Comparison of ENCODE assay signal across 6 cellular contexts in genomic region chr10:45711223-45711622, GRCh38. TPM values are rescaled to one million over a fixed set of nuclear protein-coding genes. Genes with fewer than 3 reads are reported as not detected.
DNase-seq lines count a peak whose midpoint lies in the region; ATAC-seq, FAIRE-seq and TF ChIP-seq lines count a peak whose summit lies in the region.
"Not testable (repeated sequence)": the region's sequence is repeated elsewhere in the genome, so short reads cannot be mapped to it uniquely, and the experiment has no call there.

No MANE protein-coding gene starts in this region.

- CTCF ChIA-PET in K562 (lab: Yijun Ruan, JAX; ENCODE audit: low intra/inter-chr PET ratio); HepG2 (lab: Yijun Ruan, JAX; ENCODE audit: low intra/inter-chr PET ratio, low total read pairs): not testable (repeated sequence)

- not testable (repeated sequence) for H3K9me1 ChIP-seq in K562 (ENCODE audit: control insufficient read depth, insufficient read depth, low read length)

- H3K9ac ChIP-seq in K562 (ENCODE audit: insufficient read depth in 1 of 2, low read depth in 2 of 2, low read length in 2 of 2); HepG2 (ENCODE audit: insufficient read depth, low read depth, low read length): not testable (repeated sequence)

- TF ChIP-seq RAD21 in K562 (CRISPR knock-in tag; conservative IDR thresholded peaks at IDR 0.05 in 1 of 2, IDR thresholded peaks at IDR 0.05 in 1 of 2); HepG2 (CRISPR knock-in tag; IDR thresholded peaks at IDR 0.05): not testable (repeated sequence)

- not testable (repeated sequence) for H4K20me1 ChIP-seq in K562 (replicated peaks; ENCODE audit: control insufficient read depth, insufficient read depth, low read length); HepG2 (ENCODE audit: insufficient read depth, low read length)

- H3K27ac ChIP-seq in K562 (ENCODE audit: extremely low read depth, low read depth, low read length): not testable (repeated sequence)
- H3K27ac ChIP-seq in HepG2 (ENCODE audit: extremely low read length, insufficient read depth, low read length) (peak overlapping the region; percentile 68), upper lobe of left lung (peak overlapping the region; percentile 40 to 66 (median 48))

- not testable (repeated sequence) for H3K27me3 ChIP-seq in K562 (ENCODE audit: control insufficient read depth in 2 of 2, insufficient read depth in 2 of 2, low read length in 2 of 2); HepG2 (ENCODE audit: control insufficient read depth in 1 of 2, insufficient read depth in 2 of 2, low read length in 2 of 2); upper lobe of left lung

- H3K4me2 ChIP-seq in K562 (ENCODE audit: insufficient read depth, low read length); HepG2 (ENCODE audit: low read depth, low read length): not testable (repeated sequence)

- 47% methylated on average over 2 of the region's 5 CpGs for WGBS in K562 (ENCODE audit: insufficient coverage, low coverage, missing lambda C conversion rate)
- 52% methylated on average over 3 of the region's 5 CpGs for WGBS in HepG2 (ENCODE audit: low lambda C conversion rate)
- WGBS in upper lobe of left lung, 2 donors: 44 to 55% methylated on average over 3 of the region's 5 CpGs

- TF ChIP-seq EP300 in K562 (IDR thresholded peaks at IDR 0.05; ENCODE audit: low read length); HepG2 (IDR thresholded peaks at IDR 0.05; ENCODE audit: low read depth in 2 of 2, low read length in 2 of 2); HepG2 (CRISPR knock-in tag; IDR thresholded peaks at IDR 0.05; ENCODE audit: borderline replicate concordance); upper lobe of left lung (IDR thresholded peaks at IDR 0.05): not testable (repeated sequence)

- in situ Hi-C loops in K562 (cut with MboI): loop anchor here (10.0 kb wide), 1 partner anchor 46 kb away; no protein-coding TSS in a partner anchor
- in situ Hi-C loops in HepG2 (cut with HindIII; ENCODE audit: extremely low pct_ligation_motif_present, low pct_unique_long_range_greater_than_20kb): not testable (repeated sequence)

- POLR2A ChIA-PET in K562 (lab: Yijun Ruan, JAX); HepG2 (lab: Yijun Ruan, JAX): not testable (repeated sequence)

- TF ChIP-seq CTCF in K562 (IDR thresholded peaks at IDR 0.05 in 2 of 3, conservative IDR thresholded peaks at IDR 0.05 in 1 of 3; ENCODE audit: insufficient read depth in 2 of 3, low read depth in 1 of 3, low read length in 3 of 3); HepG2 (CRISPR knock-in tag; IDR thresholded peaks at IDR 0.05); upper lobe of left lung (IDR thresholded peaks at IDR 0.05): not testable (repeated sequence)

- H3K4me1 ChIP-seq in K562 (replicated peaks in 1 of 2; ENCODE audit: control insufficient read depth in 2 of 2, insufficient read depth in 2 of 2, low read length in 2 of 2); upper lobe of left lung: not testable (repeated sequence)
- H3K4me1 ChIP-seq in HepG2 (ENCODE audit: insufficient read depth, low read length): peaks cover 30% of the 10 kb centered on the region

- H3K4me3 ChIP-seq in K562; HepG2 (replicated peaks in 1 of 3; ENCODE audit: insufficient read depth in 1 of 3, low read depth in 2 of 3, low read length in 3 of 3); upper lobe of left lung: not testable (repeated sequence)

- not testable (repeated sequence) for FAIRE-seq in K562 (lab: Jason Lieb, UNC); HepG2 (lab: Jason Lieb, UNC)

- TF ChIP-seq POLR2A in K562 (conservative IDR thresholded peaks at IDR 0.05); HepG2 (IDR thresholded peaks at IDR 0.05; ENCODE audit: insufficient read depth in 1 of 2, low read depth in 2 of 2, low read length in 2 of 2); upper lobe of left lung (IDR thresholded peaks at IDR 0.05): not testable (repeated sequence)

- peak overlapping the region; percentile 40; the same call in 1 of the 2 replicates for H2AFZ ChIP-seq in K562 (ENCODE audit: low read depth, low read length)
- not testable (repeated sequence) for H2AFZ ChIP-seq in HepG2 (ENCODE audit: low read length)

- H3K79me2 ChIP-seq in K562 (ENCODE audit: control insufficient read depth, insufficient read depth, low read length); HepG2 (ENCODE audit: insufficient read depth, low read length): not testable (repeated sequence)

- not testable (repeated sequence) for H3K36me3 ChIP-seq in K562 (ENCODE audit: control insufficient read depth, insufficient read depth, low read length); HepG2 (replicated peaks in 1 of 2; ENCODE audit: control insufficient read depth in 1 of 2, insufficient read depth in 2 of 2, low read length in 2 of 2); upper lobe of left lung

- peak; percentile 26 for DNase-seq in DMS53 (lab: John Stamatoyannopoulos, UW)
- not testable (repeated sequence) for DNase-seq in K562 (ENCODE audit: extremely low read depth in 1 of 4, low spot score in 3 of 4); HepG2 (ENCODE audit: low spot score); upper lobe of left lung
- DNase-seq in dermis blood vessel endothelial cell: peak; percentile 10
- peak; percentile 19 to 28 for DNase-seq in lung microvascular endothelial cell (ENCODE audit: low read depth in 2 of 2)

- intact Hi-C loops in K562 (cut with micrococcal nuclease); HepG2 (cut with micrococcal nuclease; ENCODE audit: unreplicated experiment): not testable (repeated sequence)

- not testable (repeated sequence) for ATAC-seq in K562, HepG2
- ATAC-seq in upper lobe of left lung (ENCODE audit: low FRiP score in 2 of 2): peak in 1 of 2 donors; percentile 10

- H3K9me3 ChIP-seq in K562 (replicated peaks; ENCODE audit: control insufficient read depth, insufficient read depth, low read depth, low read length); HepG2 (ENCODE audit: low read length); upper lobe of left lung: not testable (repeated sequence)

- not testable (repeated sequence) for BruUV-seq in K562 (replicated peaks; lab: Mats Ljungman, UMichigan); HepG2 (replicated peaks; lab: Mats Ljungman, UMichigan)

RNA-seq across cellular contexts. Expression of gene WASHC2C, which starts 15.8 kb away (rescaled TPM):
- 35.3 and 105 TPM in 2 replicates for total RNA-seq in K562 (2011; cell fraction: chromatin; rRNA removed; ENCODE audit: low replicate concordance)
- total RNA-seq in K562 (2011; cell fraction: nucleolus; rRNA removed): 14.8 and 18.8 TPM in 2 replicates
- 36.3 and 40.6 TPM in 2 replicates for total RNA-seq in K562 (2011; cell fraction: nucleoplasm; rRNA removed)
- total RNA-seq in K562 (2014; rRNA removed) (24.1 and 24.8 TPM in 2 replicates), K562 (2014; rRNA removed; fragmentation: Illumina TruSeq; extraction: Trizol) (25.1 and 27.8 TPM in 2 replicates), K562 (2015; rRNA removed; fragmentation: Illumina TruSeq; extraction: Trizol) (36.8 and 37.7 TPM in 2 replicates), K562 (2021) (25.9 and 28.4 TPM in 2 replicates), dermis blood vessel endothelial cell (31.3 and 57.6 TPM in 2 replicates), HepG2 (2016; rRNA removed; fragmentation: Illumina TruSeq; extraction: Trizol) (19.1 and 20.8 TPM in 2 replicates), lung microvascular endothelial cell (22.2 and 26.2 TPM in 2 replicates), upper lobe of left lung (10 to 100 TPM; 28.0 to 73.3 (median 44.2) TPM)
- polyA plus RNA-seq in K562 (2011; rRNA removed) (17.5 and 20.9 TPM in 2 replicates), K562 (2014; fragmentation: Illumina TruSeq; extraction: Trizol) (24.4 and 28.4 TPM in 2 replicates), K562 (2014; fragmentation: Nextera tagmentation; extraction: Ambion mirVana) (1 to 10 TPM; 3.2 to 5.3 TPM), K562 (2014; rRNA removed) (18.3 and 21.6 TPM in 2 replicates), HepG2 (2011; rRNA removed) (17.3 and 17.8 TPM in 2 replicates)
- 7.0 and 7.6 TPM in 2 replicates for polyA plus RNA-seq in K562 (2011; cell fraction: cytosol; rRNA removed)
- 47.1 and 48.7 TPM in 2 replicates for polyA plus RNA-seq in K562 (2011; cell fraction: nucleus; rRNA removed)
- 23.4 and 25.2 TPM in 2 replicates for polyA plus RNA-seq in K562 (2012)
- polyA minus RNA-seq in K562 (2011; rRNA and poly(A)+ RNA removed): 76.4 and 96.4 TPM in 2 replicates
- polyA minus RNA-seq in K562 (2011; cell fraction: cytosol; rRNA and poly(A)+ RNA removed): 12.7 and 13.1 TPM in 2 replicates
- polyA minus RNA-seq in K562 (2011; cell fraction: nucleus; rRNA and poly(A)+ RNA removed): 12.4 and 25.1 TPM in 2 replicates
- 4.8 and 4.9 TPM in 2 replicates for total RNA-seq in HepG2 (2016; cell fraction: cytosol; rRNA removed; fragmentation: Illumina TruSeq; extraction: Trizol; ENCODE audit: low read depth)
- total RNA-seq in HepG2 (2016; cell fraction: insoluble cytoplasmic fraction; rRNA removed; fragmentation: Illumina TruSeq; extraction: Trizol): 18.7 and 21.2 TPM in 2 replicates
- 6.2 and 7.1 TPM in 2 replicates for total RNA-seq in HepG2 (2016; cell fraction: membrane; rRNA removed; fragmentation: Illumina TruSeq; extraction: Trizol)
- 25.9 and 29.1 TPM in 2 replicates for total RNA-seq in HepG2 (2016; cell fraction: nucleus; rRNA removed; fragmentation: Illumina TruSeq; extraction: Trizol)
- polyA plus RNA-seq in HepG2 (2011; cell fraction: cytosol; rRNA removed): 7.0 and 7.1 TPM in 2 replicates
- polyA plus RNA-seq in HepG2 (2011; cell fraction: nucleus; rRNA removed): 42.7 and 47.3 TPM in 2 replicates
- polyA plus RNA-seq in HepG2 (2012): 12.5 and 12.9 TPM in 2 replicates
- polyA plus RNA-seq in HepG2 (2016; cell fraction: cytosol; fragmentation: Illumina TruSeq; extraction: Trizol; ENCODE audit: low read depth): 1.4 and 1.9 TPM in 2 replicates
- 15.1 and 16.3 TPM in 2 replicates for polyA plus RNA-seq in HepG2 (2016; cell fraction: insoluble cytoplasmic fraction; fragmentation: Illumina TruSeq; extraction: Trizol; ENCODE audit: low read depth)
- polyA plus RNA-seq in HepG2 (2016; cell fraction: membrane; fragmentation: Illumina TruSeq; extraction: Trizol; ENCODE audit: low read depth): 3.0 and 3.8 TPM in 2 replicates
- 55.5 and 56.4 TPM in 2 replicates for polyA plus RNA-seq in HepG2 (2016; cell fraction: nucleus; fragmentation: Illumina TruSeq; extraction: Trizol; ENCODE audit: insufficient read depth, low read depth)
- 8.0 and 18.3 TPM in 2 replicates for polyA minus RNA-seq in HepG2 (2011; rRNA and poly(A)+ RNA removed; ENCODE audit: low replicate concordance)
- polyA minus RNA-seq in HepG2 (2011; cell fraction: cytosol; rRNA and poly(A)+ RNA removed): 8.4 and 9.6 TPM in 2 replicates
- 39.1 and 55.3 TPM in 2 replicates for polyA minus RNA-seq in HepG2 (2011; cell fraction: nucleus; rRNA and poly(A)+ RNA removed)

RNA-seq across cellular contexts. Expression of gene ZFAND4, which starts 38.7 kb away (rescaled TPM):
- total RNA-seq in K562 (2011; cell fraction: chromatin; rRNA removed; ENCODE audit: low replicate concordance): 2.3 and 6.4 TPM in 2 replicates
- total RNA-seq in K562 (2011; cell fraction: nucleolus; rRNA removed): 1.8 and 2.0 TPM in 2 replicates
- 1.2 and 3.3 TPM in 2 replicates for total RNA-seq in K562 (2011; cell fraction: nucleoplasm; rRNA removed)
- total RNA-seq in K562 (2014; rRNA removed) (0.82 and 1.2 TPM in 2 replicates), K562 (2014; rRNA removed; fragmentation: Illumina TruSeq; extraction: Trizol) (1.8 and 2.0 TPM in 2 replicates), K562 (2015; rRNA removed; fragmentation: Illumina TruSeq; extraction: Trizol) (2.5 and 3.0 TPM in 2 replicates), K562 (2021) (2.1 and 2.9 TPM in 2 replicates), dermis blood vessel endothelial cell (6.0 and 9.5 TPM in 2 replicates), HepG2 (2016; rRNA removed; fragmentation: Illumina TruSeq; extraction: Trizol) (9.2 and 9.7 TPM in 2 replicates), lung microvascular endothelial cell (2.6 and 5.2 TPM in 2 replicates), upper lobe of left lung (10 to 100 TPM; 13.9 to 38.8 (median 18.7) TPM)
- polyA plus RNA-seq in K562 (2011; rRNA removed) (0.03 and 0.53 TPM in 2 replicates), K562 (2014; fragmentation: Illumina TruSeq; extraction: Trizol) (1.3 and 1.5 TPM in 2 replicates), K562 (2014; fragmentation: Nextera tagmentation; extraction: Ambion mirVana) (under 1 TPM; 0.42 to 0.73 TPM), K562 (2014; rRNA removed) (0.92 and 2.6 TPM in 2 replicates), HepG2 (2011; rRNA removed) (2.9 and 3.0 TPM in 2 replicates)
- 0.18 TPM in 1 of 2 replicates, not detected in the other for polyA plus RNA-seq in K562 (2011; cell fraction: cytosol; rRNA removed)
- 0.08 and 0.47 TPM in 2 replicates for polyA plus RNA-seq in K562 (2011; cell fraction: nucleus; rRNA removed)
- polyA plus RNA-seq in K562 (2012): 1.3 and 1.5 TPM in 2 replicates
- 0.09 and 1.2 TPM in 2 replicates for polyA minus RNA-seq in K562 (2011; rRNA and poly(A)+ RNA removed)
- not detected in 2 replicates for polyA minus RNA-seq in K562 (2011; cell fraction: cytosol; rRNA and poly(A)+ RNA removed)
- 1.1 TPM in 1 of 2 replicates, not detected in the other for polyA minus RNA-seq in K562 (2011; cell fraction: nucleus; rRNA and poly(A)+ RNA removed)
- 11.3 and 12.0 TPM in 2 replicates for total RNA-seq in HepG2 (2016; cell fraction: cytosol; rRNA removed; fragmentation: Illumina TruSeq; extraction: Trizol; ENCODE audit: low read depth)
- total RNA-seq in HepG2 (2016; cell fraction: insoluble cytoplasmic fraction; rRNA removed; fragmentation: Illumina TruSeq; extraction: Trizol): 8.9 and 9.0 TPM in 2 replicates
- 11.4 and 13.4 TPM in 2 replicates for total RNA-seq in HepG2 (2016; cell fraction: membrane; rRNA removed; fragmentation: Illumina TruSeq; extraction: Trizol)
- 9.7 and 11.2 TPM in 2 replicates for total RNA-seq in HepG2 (2016; cell fraction: nucleus; rRNA removed; fragmentation: Illumina TruSeq; extraction: Trizol)
- polyA plus RNA-seq in HepG2 (2011; cell fraction: cytosol; rRNA removed): 1.4 and 2.1 TPM in 2 replicates
- 2.9 and 3.1 TPM in 2 replicates for polyA plus RNA-seq in HepG2 (2011; cell fraction: nucleus; rRNA removed)
- 3.4 and 3.8 TPM in 2 replicates for polyA plus RNA-seq in HepG2 (2012)
- 1.1 and 2.3 TPM in 2 replicates for polyA plus RNA-seq in HepG2 (2016; cell fraction: cytosol; fragmentation: Illumina TruSeq; extraction: Trizol; ENCODE audit: low read depth)
- 5.2 and 5.9 TPM in 2 replicates for polyA plus RNA-seq in HepG2 (2016; cell fraction: insoluble cytoplasmic fraction; fragmentation: Illumina TruSeq; extraction: Trizol; ENCODE audit: low read depth)
- polyA plus RNA-seq in HepG2 (2016; cell fraction: membrane; fragmentation: Illumina TruSeq; extraction: Trizol; ENCODE audit: low read depth): 2.8 and 3.9 TPM in 2 replicates
- polyA plus RNA-seq in HepG2 (2016; cell fraction: nucleus; fragmentation: Illumina TruSeq; extraction: Trizol; ENCODE audit: insufficient read depth, low read depth): 5.8 TPM in 2 replicates
- polyA minus RNA-seq in HepG2 (2011; rRNA and poly(A)+ RNA removed; ENCODE audit: low replicate concordance): 2.7 and 4.3 TPM in 2 replicates
- 2.9 and 4.4 TPM in 2 replicates for polyA minus RNA-seq in HepG2 (2011; cell fraction: cytosol; rRNA and poly(A)+ RNA removed)
- polyA minus RNA-seq in HepG2 (2011; cell fraction: nucleus; rRNA and poly(A)+ RNA removed): 16.7 and 17.5 TPM in 2 replicates
